In genomic region chr21:37159053-37159776, GRCh38 we compare ENCODE assay signal across 10 cellular contexts.
DNase-seq lines count a peak whose midpoint lies in the region; ATAC-seq and TF ChIP-seq lines count a peak whose summit lies in the region.
"Had no signal": no experiment of that assay in that cellular context is flagged by ENCODE, and none has a peak within 500 bp of the region (broad histone marks: within the 10 kb centered on the region; RNA-seq: fewer than 3 reads in every experiment).

No MANE protein-coding gene starts in this region.

- peak overlapping the region; percentile 39; the same call in 1 of the 2 replicates for H3K4me3 ChIP-seq in OCI-LY3 (ENCODE audit: low read length)
- no peak overlapping the region for H3K4me3 ChIP-seq in adrenal gland

- H3K27me3 ChIP-seq in OCI-LY3 (ENCODE audit: low read depth, low read length) (no peaks in the 10 kb centered on the region), adrenal gland (no peaks in the 10 kb centered on the region)

- no peak overlapping the region for H3K4me3 Mint-ChIP-seq in neural crest cell

- peak overlapping the region; percentile 55; the same call in 1 of the 2 replicates for H3K9ac ChIP-seq in OCI-LY3 (ENCODE audit: low read length)

- H3K36me3 ChIP-seq in OCI-LY3 (replicated peaks; ENCODE audit: low read depth, low read length), result peaks cover 36% of the 10 kb centered on the region
- peaks cover 0 to 27% of the 10 kb centered on the region in 2 donors for H3K36me3 ChIP-seq in adrenal gland (replicated peaks in 1 of 2)

- peaks cover 15% of the 10 kb centered on the region for H3K4me1 Mint-ChIP-seq in neural crest cell

- H3K27ac Mint-ChIP-seq in neural crest cell (ENCODE audit: unreplicated experiment), result peak overlapping the region; percentile 4

- peak; percentile 42 for DNase-seq in GM10266 (ENCODE audit: extremely low spot score)
- no peak for DNase-seq in neural crest cell (ENCODE audit: low read depth, low spot score)
- no peak for DNase-seq in adrenal gland
- DNase-seq in effector CD4-positive, alpha-beta T cell, result no peak
- no peak for DNase-seq in activated effector memory CD4-positive, alpha-beta T cell treated with Interleukin-2 at 50 U/mL for 16 hours
- DNase-seq: DND-41, NCI-H2171 treated with DMSO at 0.1 percent for 48 hours had no signal

- intact Hi-C loops in adrenal gland (cut with DNase I), result no loop called here

- H3K4me1 ChIP-seq in OCI-LY3 (ENCODE audit: low read length) (peaks cover 25% of the 10 kb centered on the region), adrenal gland (replicated peaks in 1 of 2) (peaks cover 0 to 6% of the 10 kb centered on the region in 2 donors)

- H3K27me3 Mint-ChIP-seq in neural crest cell (ENCODE audit: low read depth), result no peaks in the 10 kb centered on the region

- no peaks in the 10 kb centered on the region for H4K20me1 ChIP-seq in OCI-LY3 (ENCODE audit: insufficient read depth, low read length)

- peak overlapping the region; percentile 72 for H3K4me2 ChIP-seq in OCI-LY3 (ENCODE audit: low read length)

- peak overlapping the region; percentile 82; the same call in 1 of the 2 replicates for H2AFZ ChIP-seq in OCI-LY3 (ENCODE audit: low read depth, low read length)

- H3K9me3 Mint-ChIP-seq in neural crest cell, result no peaks in the 10 kb centered on the region

- TF ChIP-seq CTCF in GM10266 (IDR thresholded peaks at IDR 0.05; ENCODE audit: control insufficient read depth, insufficient read depth, low read depth, missing control alignments), result no peak
- TF ChIP-seq CTCF in OCI-LY3 (IDR thresholded peaks at IDR 0.05; ENCODE audit: low read depth, low read length), result no peak
- no peak for TF ChIP-seq CTCF in neural crest cell (conservative IDR thresholded peaks at IDR 0.05)
- TF ChIP-seq CTCF in adrenal gland (IDR thresholded peaks at IDR 0.05), result no peak

- H3K27ac ChIP-seq in OCI-LY3 (ENCODE audit: low read length) (peak overlapping the region; percentile 91), adrenal gland (no peak overlapping the region)

- H3K79me2 ChIP-seq in OCI-LY3 (ENCODE audit: low read length), result no peaks in the 10 kb centered on the region

- no peak for TF ChIP-seq POLR2A in adrenal gland (IDR thresholded peaks at IDR 0.05)

- H3K9me3 ChIP-seq in OCI-LY3 (ENCODE audit: insufficient read depth, low read length) (no peaks in the 10 kb centered on the region), adrenal gland (replicated peaks in 1 of 3) (no peaks in the 10 kb centered on the region)

- ATAC-seq in GM19035 (IDR thresholded peaks at IDR 0.05; ENCODE audit: unreplicated experiment) (peak; percentile 58), HG02973 (IDR thresholded peaks at IDR 0.05; ENCODE audit: unreplicated experiment) (no peak)

- WGBS in adrenal gland, 4 donors, result 90 to 94% (median 91%) methylated on average over 8 of the region's 8 CpGs

- peaks cover 17% of the 10 kb centered on the region for H3K36me3 Mint-ChIP-seq in neural crest cell (ENCODE audit: low read depth)
